8 cellular contexts compared by ENCODE assay signal in the genomic region with DNA sequence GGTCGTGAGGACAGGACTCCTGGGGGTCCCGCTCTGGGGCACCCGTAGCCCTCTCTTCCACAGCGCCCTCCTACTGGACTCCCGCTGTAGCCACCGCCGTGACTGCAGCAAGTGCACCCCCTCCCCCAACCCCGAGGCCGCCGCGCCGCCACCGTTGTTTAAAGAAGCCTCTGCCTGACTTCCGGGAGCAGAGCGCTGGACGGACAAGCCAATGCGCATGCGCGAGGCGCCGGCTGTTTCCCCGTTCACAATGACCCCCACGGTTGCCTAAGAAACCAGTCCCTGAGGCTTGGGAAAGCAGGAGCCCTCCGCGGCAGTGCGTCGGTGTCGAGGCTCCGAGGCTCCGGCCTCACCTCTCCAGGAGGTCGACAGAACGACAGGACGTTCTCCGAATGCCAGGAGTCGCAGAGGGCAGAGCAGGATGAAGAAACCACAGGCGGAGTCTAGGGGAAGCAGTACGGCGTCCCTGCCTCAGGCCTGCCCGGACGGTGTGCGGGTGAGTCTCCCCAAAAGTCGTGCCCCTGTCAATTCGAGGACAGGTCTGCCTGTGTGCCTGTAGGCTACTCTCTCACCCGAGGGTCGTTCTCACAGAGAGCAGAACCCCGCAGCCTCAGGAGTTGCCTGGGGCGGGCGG.
A peak's percentile ranks its signal among the peaks of the same experiment; 100 is the strongest.
DNase-seq lines count a peak whose midpoint lies in the region; ATAC-seq and TF ChIP-seq lines count a peak whose summit lies in the region.

No MANE protein-coding gene starts in this region.

- H3K27ac Mint-ChIP-seq in CD14-positive monocyte, result no peak overlapping the region
- H3K27ac Mint-ChIP-seq in T-helper 17 cell, result no peak overlapping the region
- H3K27ac Mint-ChIP-seq in dendritic cell treated with granulocyte-macrophage colony-stimulating factor and Interleukin-4, amounts not matched to agents 40 ng/mL and 50 ng/mL, for 4 days, result no peak overlapping the region
- H3K27ac Mint-ChIP-seq in natural killer cell, result peak overlapping the region; percentile 61 to 77

- H3K27me3 Mint-ChIP-seq in CD14-positive monocyte (ENCODE audit: low read depth in 3 of 3) (peaks cover 0 to 6% (median 1%) of the 10 kb centered on the region in 3 donors), T-helper 17 cell (no peaks in the 10 kb centered on the region), natural killer cell (ENCODE audit: low read depth in 2 of 2) (no peaks in the 10 kb centered on the region)
- H3K27me3 Mint-ChIP-seq in dendritic cell treated with granulocyte-macrophage colony-stimulating factor and Interleukin-4, amounts not matched to agents 40 ng/mL and 50 ng/mL, for 4 days, result no peaks in the 10 kb centered on the region

- H3K4me3 Mint-ChIP-seq in CD14-positive monocyte, result peak overlapping the region; percentile 71 to 86
- H3K4me3 Mint-ChIP-seq in T-helper 17 cell, result peak overlapping the region; percentile 76
- peak overlapping the region; percentile 61 for H3K4me3 Mint-ChIP-seq in dendritic cell treated with granulocyte-macrophage colony-stimulating factor and Interleukin-4, amounts not matched to agents 40 ng/mL and 50 ng/mL, for 4 days
- peak overlapping the region; percentile 90 for H3K4me3 Mint-ChIP-seq in natural killer cell

- H3K9me3 ChIP-seq in T-helper 17 cell (ENCODE audit: control insufficient read depth, low read length, poor library complexity, severe bottlenecking), result no peaks in the 10 kb centered on the region

- TF ChIP-seq CTCF in CD14-positive monocyte (IDR thresholded peaks at IDR 0.05), result no peak
- no peak for TF ChIP-seq CTCF in natural killer cell (IDR thresholded peaks at IDR 0.05)

- intact Hi-C loops in CD14-positive monocyte (cut with micrococcal nuclease) (no loop called here), natural killer cell (cut with micrococcal nuclease) (no loop called here)
- intact Hi-C loops in dendritic cell treated with granulocyte-macrophage colony-stimulating factor and Interleukin-4, amounts not matched to agents 40 ng/mL and 50 ng/mL, for 4 days (cut with micrococcal nuclease), result no loop called here

- DNase-seq in CD14-positive monocyte (ENCODE audit: low spot score) (no peak), T-helper 17 cell (peak in 1 of 3 donors; percentile 13), natural killer cell (peak; percentile 50), stromal cell of bone marrow (ENCODE audit: low read depth) (peak; percentile 29), ecto neural progenitor cell (ENCODE audit: low spot score) (no peak)

- H3K36me3 Mint-ChIP-seq in CD14-positive monocyte (no peaks in the 10 kb centered on the region), T-helper 17 cell (ENCODE audit: low read depth) (peaks cover 5% of the 10 kb centered on the region), natural killer cell (peaks cover 12% of the 10 kb centered on the region)
- no peaks in the 10 kb centered on the region for H3K36me3 Mint-ChIP-seq in dendritic cell treated with granulocyte-macrophage colony-stimulating factor and Interleukin-4, amounts not matched to agents 40 ng/mL and 50 ng/mL, for 4 days (ENCODE audit: low read depth)

- no peak for ATAC-seq in T-helper 17 cell
- ATAC-seq in natural killer cell, result peak; percentile 38 to 75 (median 73)
- ATAC-seq in HG03565 (IDR thresholded peaks at IDR 0.05; ENCODE audit: unreplicated experiment), result no peak
- no peak for ATAC-seq in GM18502 (IDR thresholded peaks at IDR 0.05; ENCODE audit: poor library complexity, unreplicated experiment)

- H3K9me3 Mint-ChIP-seq in CD14-positive monocyte (peaks cover 57 to 88% (median 86%) of the 10 kb centered on the region in 7 donors), natural killer cell (peaks cover 9 to 14% of the 10 kb centered on the region in 2 donors)
- peaks cover 91% of the 10 kb centered on the region for H3K9me3 Mint-ChIP-seq in dendritic cell treated with granulocyte-macrophage colony-stimulating factor and Interleukin-4, amounts not matched to agents 40 ng/mL and 50 ng/mL, for 4 days

- H3K4me1 Mint-ChIP-seq in CD14-positive monocyte (peaks cover 2% of the 10 kb centered on the region), T-helper 17 cell (no peaks in the 10 kb centered on the region), natural killer cell (peaks cover 4 to 8% of the 10 kb centered on the region in 2 donors)
- H3K4me1 Mint-ChIP-seq in dendritic cell treated with granulocyte-macrophage colony-stimulating factor and Interleukin-4, amounts not matched to agents 40 ng/mL and 50 ng/mL, for 4 days (ENCODE audit: low read depth), result no peaks in the 10 kb centered on the region

Comparison
In these comparisons a context has a peak if more than half of its experiments do, and no peak if none do; other contexts are left out.
1. DNase-seq: peak in natural killer cell (single experiment) and stromal cell of bone marrow (single experiment); none in CD14-positive monocyte (single experiment) and ecto neural progenitor cell (single experiment).
2. H3K27ac Mint-ChIP-seq: peak in natural killer cell (2 of 2); none in CD14-positive monocyte (0 of 7), T-helper 17 cell (single experiment) and dendritic cell treated with granulocyte-macrophage colony-stimulating factor and Interleukin-4, amounts not matched to agents 40 ng/mL and 50 ng/mL, for 4 days (single experiment).
3. ATAC-seq: peak in natural killer cell (3 of 3); none in T-helper 17 cell (single experiment), HG03565 (single experiment) and GM18502 (single experiment).
4. Peak in every context shown above with its lines, with median percentiles within 50 percentile points of each other: H3K4me3 Mint-ChIP-seq.